ENCODE assay signal across 15 cellular contexts in genomic region chr10:101444499-101444898, GRCh38.
"Had no signal": no experiment of that assay in that cellular context is flagged by ENCODE, and none has a peak within 500 bp of the region (broad histone marks: within the 10 kb centered on the region; RNA-seq: fewer than 3 reads in every experiment).

No MANE protein-coding gene starts in this region.

- H2AFZ ChIP-seq: parathyroid adenoma had no signal

- H3K4me1 ChIP-seq: parathyroid adenoma, upper lobe of left lung had no signal

- H3K9me3 ChIP-seq: upper lobe of left lung had no signal

- H3K27ac ChIP-seq: brain microvascular endothelial cell, parathyroid adenoma, upper lobe of left lung had no signal

- H3K36me3 ChIP-seq: brain microvascular endothelial cell, upper lobe of left lung had no signal

- ATAC-seq: activated T-cell treated with anti-CD3 and anti-CD28 coated beads, Interleukin-2, amount 50 U/mL, for 72 hours; left cardiac atrium had no signal

- H3K4me3 ChIP-seq: lung, upper lobe of left lung had no signal

- H3K9me3 Mint-ChIP-seq: activated CD4-positive, alpha-beta memory T cell treated with anti-CD3 and anti-CD28 coated beads, Interleukin-2, amount 10 ng/mL, durations not matched to agents 7 days and 5 days; activated naive CD8-positive, alpha-beta T cell treated with anti-CD3 and anti-CD28 coated beads for 36 hours; activated T-cell treated with anti-CD3 and anti-CD28 coated beads, Interleukin-2, amount 50 U/mL, for 72 hours; naive B cell; stimulated activated naive CD8-positive, alpha-beta T cell treated with anti-CD3 and anti-CD28 coated beads, Interleukin-15, Interleukin-2, amounts not matched to agents 100 ng/mL and 50 ng/mL, for 24 hours had no signal

- H3K36me3 Mint-ChIP-seq: activated naive CD8-positive, alpha-beta T cell treated with anti-CD3 and anti-CD28 coated beads for 36 hours; naive B cell had no signal

- H3K27ac Mint-ChIP-seq: activated CD4-positive, alpha-beta memory T cell treated with anti-CD3 and anti-CD28 coated beads, Interleukin-2, amount 10 ng/mL, durations not matched to agents 7 days and 5 days; activated naive CD8-positive, alpha-beta T cell treated with anti-CD3 and anti-CD28 coated beads for 36 hours; activated T-cell treated with anti-CD3 and anti-CD28 coated beads, Interleukin-2, amount 50 U/mL, for 72 hours; naive B cell; stimulated activated naive CD8-positive, alpha-beta T cell treated with anti-CD3 and anti-CD28 coated beads, Interleukin-15, Interleukin-2, amounts not matched to agents 100 ng/mL and 50 ng/mL, for 24 hours had no signal

- DNase-seq: activated CD4-positive, alpha-beta memory T cell treated with anti-CD3 and anti-CD28 coated beads, Interleukin-2, amount 10 ng/mL, durations not matched to agents 7 days and 5 days; activated gamma-delta T cell treated with Interleukin-2 at 50 U/mL for 16 hours; activated naive CD8-positive, alpha-beta T cell treated with anti-CD3 and anti-CD28 coated beads for 36 hours; activated T-cell treated with anti-CD3 and anti-CD28 coated beads, Interleukin-2, amount 50 U/mL, for 72 hours; brain microvascular endothelial cell; glutamatergic neuron; left cardiac atrium; naive B cell; retina; stimulated activated CD4-positive, alpha-beta T cell treated with anti-CD3 and anti-CD28 coated beads, Interleukin-15, amount 100 ng/mL, for 24 hours; stimulated activated CD4-positive, alpha-beta T cell treated with anti-CD3 and anti-CD28 coated beads, Interleukin-4, amount 100 ng/mL, for 24 hours; upper lobe of left lung had no signal

- H3K9ac ChIP-seq: parathyroid adenoma had no signal

- H3K27me3 Mint-ChIP-seq: activated naive CD8-positive, alpha-beta T cell treated with anti-CD3 and anti-CD28 coated beads for 36 hours; naive B cell; stimulated activated naive CD8-positive, alpha-beta T cell treated with anti-CD3 and anti-CD28 coated beads, Interleukin-15, Interleukin-2, amounts not matched to agents 100 ng/mL and 50 ng/mL, for 24 hours had no signal

- H3K4me3 Mint-ChIP-seq: activated CD4-positive, alpha-beta memory T cell treated with anti-CD3 and anti-CD28 coated beads, Interleukin-2, amount 10 ng/mL, durations not matched to agents 7 days and 5 days; activated naive CD8-positive, alpha-beta T cell treated with anti-CD3 and anti-CD28 coated beads for 36 hours; activated T-cell treated with anti-CD3 and anti-CD28 coated beads, Interleukin-2, amount 50 U/mL, for 72 hours; naive B cell; stimulated activated naive CD8-positive, alpha-beta T cell treated with anti-CD3 and anti-CD28 coated beads, Interleukin-15, Interleukin-2, amounts not matched to agents 100 ng/mL and 50 ng/mL, for 24 hours had no signal

- H3K27me3 ChIP-seq: brain microvascular endothelial cell, upper lobe of left lung had no signal
